In genomic region chrX:73563740-73564073, GRCh38 we compare ENCODE assay signal across 8 cellular contexts. TPM values are rescaled to one million over a fixed set of nuclear protein-coding genes. Genes with fewer than 3 reads are reported as not detected.
DNase-seq lines count a peak whose midpoint lies in the region; ATAC-seq, FAIRE-seq and TF ChIP-seq lines count a peak whose summit lies in the region.

No MANE protein-coding gene starts in this region.

- H4K8ac ChIP-seq in IMR-90 (ENCODE audit: low read depth in 2 of 2, low read length in 2 of 2): peak overlapping the region; percentile 95 to 96

- POLR2A ChIA-PET in IMR-90 (lab: Charles Lee; ENCODE audit: unreplicated experiment): no interaction called here
- POLR2A ChIA-PET in GM12878 (lab: Charles Lee): no interaction called here

- no peak overlapping the region for H2BK15ac ChIP-seq in IMR-90 (ENCODE audit: low read depth, low read length)

- H4K20me1 ChIP-seq in IMR-90 (ENCODE audit: insufficient read depth, low read length) (no peaks in the 10 kb centered on the region), GM12878 (ENCODE audit: control insufficient read depth, insufficient read depth) (no peaks in the 10 kb centered on the region)

- peaks cover 5% of the 10 kb centered on the region for H3K79me2 ChIP-seq in GM12878 (ENCODE audit: control insufficient read depth, insufficient read depth, low read length)

- BruUV-seq in IMR-90 (replicated peaks; lab: Mats Ljungman, UMichigan) (no TSS peak), GM12878 (replicated peaks; lab: Mats Ljungman, UMichigan) (no TSS peak)

- H2AFZ ChIP-seq in IMR-90 (replicated peaks; ENCODE audit: low read length, poor library complexity) (peak overlapping the region; percentile 96), GM12878 (ENCODE audit: control insufficient read depth, low read depth, low read length) (peak overlapping the region; percentile 82)

- peak overlapping the region; percentile 22; the same call in 1 of the 2 replicates for H3K18ac ChIP-seq in IMR-90 (ENCODE audit: low read depth, low read length)

- CTCF ChIA-PET in IMR-90 (lab: Yijun Ruan, JAX): interaction anchor here (0.6 kb wide), 1 partner anchor 59 kb away, joined by 3 read pairs; no protein-coding TSS in a partner anchor
- CTCF ChIA-PET in GM12878 (lab: Yijun Ruan, JAX): no interaction called here

- H3K14ac ChIP-seq in IMR-90 (replicated peaks; ENCODE audit: low read depth, low read length): peak overlapping the region; percentile 42

- peak overlapping the region; percentile 95 for H3K4me3 ChIP-seq in IMR-90 (ENCODE audit: insufficient read depth, low read depth, low read length)
- H3K4me3 ChIP-seq in GM12878: peak overlapping the region; percentile 63
- H3K4me3 ChIP-seq in kidney epithelial cell (ENCODE audit: low read depth, low read length): peak overlapping the region; percentile 84

- H2AK5ac ChIP-seq in IMR-90 (ENCODE audit: low read depth, low read length): no peak overlapping the region

- H3K27ac ChIP-seq in IMR-90 (ENCODE audit: insufficient read depth, low read length): peak overlapping the region; percentile 96; the same call in 1 of the 2 replicates
- peak overlapping the region; percentile 51 for H3K27ac ChIP-seq in GM12878 (ENCODE audit: control insufficient read depth, insufficient read depth)

- H3K4me2 ChIP-seq in IMR-90 (ENCODE audit: low read depth, low read length) (peak overlapping the region; percentile 83), GM12878 (ENCODE audit: control insufficient read depth, insufficient read depth) (peak overlapping the region; percentile 64)

- no peak overlapping the region for H2AK9ac ChIP-seq in IMR-90 (replicated peaks; ENCODE audit: low read depth, low read length, poor library complexity)

- no peak overlapping the region for H3K56ac ChIP-seq in IMR-90 (ENCODE audit: extremely low read depth, insufficient read depth, low read length)

- SMC1A ChIA-PET in GM12878 (lab: Charles Lee; ENCODE audit: uncharacterized antibody, unreplicated experiment): interaction anchor here (0.9 kb wide), 1 partner anchor 17 kb away, joined by 3 read pairs; no protein-coding TSS in a partner anchor

- WGBS in IMR-90 (ENCODE audit: extremely low coverage in 2 of 2, insufficient read length in 1 of 2), 2 experiments: no CpG with 5 or more reads among the region's 3 CpGs
- WGBS in GM12878 (ENCODE audit: insufficient coverage, insufficient replicate concordance, low lambda C conversion rate, missing lambda C conversion rate): 16% methylated on average over 3 of the region's 3 CpGs

- ATAC-seq in GM21381 (IDR thresholded peaks at IDR 0.05; ENCODE audit: unreplicated experiment) (peak; percentile 29), IMR-90 (ENCODE audit: low read depth) (peak; percentile 24), GM12878 (peak; percentile 49)

- 0 out of 2 replicates have a peak overlapping the region, but pooled peaks have one; percentile 96 for H4K91ac ChIP-seq in IMR-90 (ENCODE audit: insufficient read depth, low read depth, low read length)

- DNase-seq in D721Med (ENCODE audit: insufficient read length, low spot score) (no peak), IMR-90 (no peak), GM12878 (ENCODE audit: low read depth, low spot score) (peak; percentile 11), kidney epithelial cell (ENCODE audit: low read depth) (no peak), superior temporal gyrus (ENCODE audit: extremely low spot score) (peak; percentile 56), posterior cingulate gyrus (no peak)
- no peak for DNase-seq in stimulated activated CD8-positive, alpha-beta memory T cell treated with anti-CD3 and anti-CD28 coated beads, Interleukin-4, amount 100 ng/mL, for 48 hours

- peak overlapping the region; percentile 26 for H3K4ac ChIP-seq in IMR-90 (ENCODE audit: low read depth, low read length)

- no peak for TF ChIP-seq EP300 in GM12878 (IDR thresholded peaks at IDR 0.05; ENCODE audit: borderline replicate concordance in 1 of 2, control insufficient read depth in 1 of 2, low read depth in 2 of 2, low read length in 2 of 2)

- H3K9me1 ChIP-seq in IMR-90 (ENCODE audit: insufficient read depth, low read length): no peaks in the 10 kb centered on the region; the same call in 1 of the 2 replicates

- in situ Hi-C loops in IMR-90 (cut with MboI; ENCODE audit: low sequenced_read_pairs) (no loop called here), GM12878 (cut with MboI) (no loop called here)

- H3K9ac ChIP-seq in IMR-90 (ENCODE audit: low read depth, low read length): peak overlapping the region; percentile 85
- peak overlapping the region; percentile 59 for H3K9ac ChIP-seq in GM12878 (ENCODE audit: control insufficient read depth, insufficient read depth, low read length)

- H3K36me3 ChIP-seq in IMR-90 (ENCODE audit: control insufficient read depth, insufficient read depth, low read length): no peaks in the 10 kb centered on the region
- no peaks in the 10 kb centered on the region for H3K36me3 ChIP-seq in GM12878 (ENCODE audit: control insufficient read depth in 2 of 2, insufficient read depth in 2 of 2, low read length in 1 of 2)
- H3K36me3 ChIP-seq in kidney epithelial cell (ENCODE audit: control insufficient read depth, insufficient read depth, low read length): no peaks in the 10 kb centered on the region

- peak overlapping the region; percentile 13; the same call in 1 of the 2 replicates for H3K23ac ChIP-seq in IMR-90 (ENCODE audit: low read depth, low read length)

- TF ChIP-seq CTCF in D721Med (IDR thresholded peaks at IDR 0.05; ENCODE audit: insufficient read depth, missing control alignments) (no peak), IMR-90 (conservative IDR thresholded peaks at IDR 0.05; ENCODE audit: low read depth, low read length) (no peak), GM12878 (IDR thresholded peaks at IDR 0.05 in 2 of 3, conservative IDR thresholded peaks at IDR 0.05 in 1 of 3; ENCODE audit: control insufficient read depth in 2 of 3, extremely low read depth in 1 of 3, insufficient read depth in 1 of 3, low read depth in 3 of 3, low read length in 3 of 3) (no peak), kidney epithelial cell (IDR thresholded peaks at IDR 0.05; ENCODE audit: insufficient read depth, low read length, poor library complexity, severe bottlenecking) (no peak)

- intact Hi-C loops in IMR-90 (cut with micrococcal nuclease): no loop called here
- intact Hi-C loops in GM12878 (cut with micrococcal nuclease; ENCODE audit: unreplicated experiment): no loop called here
- intact Hi-C loops in posterior cingulate gyrus (cut with DNase I): no loop called here

- H2BK20ac ChIP-seq in IMR-90 (ENCODE audit: low read depth, low read length): no peak overlapping the region

- H3K27me3 ChIP-seq in IMR-90 (ENCODE audit: control insufficient read depth, insufficient read depth, low read length) (no peaks in the 10 kb centered on the region), GM12878 (replicated peaks in 1 of 2; ENCODE audit: control insufficient read depth in 2 of 2, insufficient read depth in 2 of 2, low read length in 1 of 2) (no peaks in the 10 kb centered on the region), kidney epithelial cell (ENCODE audit: control insufficient read depth, insufficient read depth, low read length) (no peaks in the 10 kb centered on the region)

- H2BK120ac ChIP-seq in IMR-90 (ENCODE audit: low read depth, low read length): no peak overlapping the region

- dilution Hi-C loops in IMR-90 (cut with HindIII; ENCODE audit: low sequenced_read_pairs, unreplicated experiment): no loop called here

- H3K4me1 ChIP-seq in IMR-90 (ENCODE audit: control insufficient read depth, insufficient read depth, low read length) (no peaks in the 10 kb centered on the region), GM12878 (ENCODE audit: control insufficient read depth, insufficient read depth, low read length) (no peaks in the 10 kb centered on the region)

- FAIRE-seq in D721Med (lab: Jason Lieb, UNC) (peak; percentile 46), GM12878 (lab: Jason Lieb, UNC) (no peak)

- H3K9me3 ChIP-seq in IMR-90 (ENCODE audit: control insufficient read depth, insufficient read depth, low read length): no peaks in the 10 kb centered on the region
- H3K9me3 ChIP-seq in GM12878 (replicated peaks; ENCODE audit: control insufficient read depth, insufficient read depth, low read length): no peaks in the 10 kb centered on the region

- peak overlapping the region; percentile 92; the same call in 1 of the 2 replicates for H4K5ac ChIP-seq in IMR-90 (ENCODE audit: low read depth, low read length)

- peaks cover 0 to 7% of the 10 kb centered on the region in 2 experiments; a peak in 2 of 4 replicates for H3K79me1 ChIP-seq in IMR-90 (ENCODE audit: low read depth in 1 of 2, low read length in 2 of 2)

- peak overlapping the region; percentile 3 for H2BK5ac ChIP-seq in IMR-90 (ENCODE audit: low read depth, low read length, poor library complexity, severe bottlenecking)

- no peak for TF ChIP-seq POLR2A in IMR-90 (IDR thresholded peaks at IDR 0.05; ENCODE audit: low read depth, low read length)
- TF ChIP-seq POLR2A in GM12878 (IDR thresholded peaks at IDR 0.05; ENCODE audit: low read depth, low read length): no peak

- RAD21 ChIA-PET in GM12878 (lab: Charles Lee; ENCODE audit: unreplicated experiment): no interaction called here

- TF ChIP-seq RAD21 in IMR-90 (IDR thresholded peaks at IDR 0.05; ENCODE audit: low read length) (no peak), GM12878 (IDR thresholded peaks at IDR 0.05; ENCODE audit: insufficient read depth, low read depth, low read length) (no peak)

TF ChIP-seq in GM12878, 131 proteins besides CTCF, POLR2A, EP300 and RAD21 (continues in another document):
- no peak for TF ChIP-seq ASH2L (IDR thresholded peaks at IDR 0.05; ENCODE audit: borderline replicate concordance, low read depth)

RNA-seq across cellular contexts. Expression of gene CHIC1, which starts 0.7 kb away (rescaled TPM):
- total RNA-seq in IMR-90 (2012; rRNA removed) (7.3 and 13.1 TPM in 2 replicates), GM12878 (2014; rRNA removed) (4.3 and 5.2 TPM in 2 replicates), GM12878 (2014; rRNA removed; fragmentation: Illumina TruSeq; extraction: Trizol) (4.4 and 5.0 TPM in 2 replicates), GM12878 (2021) (4.2 and 4.4 TPM in 2 replicates), kidney epithelial cell (6.2 and 11.8 TPM in 2 replicates)
- polyA plus RNA-seq in IMR-90 (2012; rRNA removed) (3.0 and 4.0 TPM in 2 replicates), GM12878 (2011; rRNA removed) (7.6 and 13.7 TPM in 2 replicates), GM12878 (2014; fragmentation: Illumina TruSeq; extraction: Trizol) (4.9 and 5.2 TPM in 2 replicates), GM12878 (2014; fragmentation: Nextera tagmentation; extraction: Ambion mirVana) (under 1 TPM; 0.72 to 0.73 TPM), GM12878 (2014; rRNA removed) (2.3 and 3.2 TPM in 2 replicates), GM12878 (2016; fragmentation: Nextera tagmentation; extraction: Ambion mirVana) (1 to 10 TPM; 1.4 to 2.8 TPM)
- polyA plus RNA-seq in IMR-90 (2012; cell fraction: cytosol; rRNA removed): 0.90 and 0.97 TPM in 2 replicates
- polyA plus RNA-seq in IMR-90 (2012; cell fraction: nucleus; rRNA removed; ENCODE audit: low replicate concordance): 1.7 and 6.0 TPM in 2 replicates
- 25.5 and 27.8 TPM in 2 replicates for total RNA-seq in GM12878 (2013; cell fraction: nucleolus; rRNA removed)
- 3.5 TPM for polyA plus RNA-seq in GM12878 (2011; ENCODE audit: low read depth)
- polyA plus RNA-seq in GM12878 (2011; cell fraction: cytosol; rRNA removed): 1.9 and 2.0 TPM in 2 replicates
- polyA plus RNA-seq in GM12878 (2011; cell fraction: nucleus; rRNA removed): 8.6 and 10.4 TPM in 2 replicates
- polyA plus RNA-seq in GM12878 (2012): 3.8 and 5.2 TPM in 2 replicates
- polyA minus RNA-seq in GM12878 (2011; rRNA and poly(A)+ RNA removed): 5.7 and 6.9 TPM in 2 replicates
- 1.5 and 2.6 TPM in 2 replicates for polyA minus RNA-seq in GM12878 (2011; cell fraction: cytosol; rRNA and poly(A)+ RNA removed)
- polyA minus RNA-seq in GM12878 (2011; cell fraction: nucleus; rRNA and poly(A)+ RNA removed): 6.8 and 9.3 TPM in 2 replicates

Comparison
In these comparisons a context has a peak if more than half of its experiments do, and no peak if none do; other contexts are left out.
1. DNase-seq: peak in GM12878 (single experiment) and superior temporal gyrus (single experiment); none in D721Med (single experiment), IMR-90 (single experiment), kidney epithelial cell (single experiment), stimulated activated CD8-positive, alpha-beta memory T cell treated with anti-CD3 and anti-CD28 coated beads, Interleukin-4, amount 100 ng/mL, for 48 hours (single experiment) and posterior cingulate gyrus (0 of 10).
2. Peak in every context shown above with its lines, with median percentiles within 50 percentile points of each other: ATAC-seq and H3K4me3 ChIP-seq.